In the genomic region with DNA sequence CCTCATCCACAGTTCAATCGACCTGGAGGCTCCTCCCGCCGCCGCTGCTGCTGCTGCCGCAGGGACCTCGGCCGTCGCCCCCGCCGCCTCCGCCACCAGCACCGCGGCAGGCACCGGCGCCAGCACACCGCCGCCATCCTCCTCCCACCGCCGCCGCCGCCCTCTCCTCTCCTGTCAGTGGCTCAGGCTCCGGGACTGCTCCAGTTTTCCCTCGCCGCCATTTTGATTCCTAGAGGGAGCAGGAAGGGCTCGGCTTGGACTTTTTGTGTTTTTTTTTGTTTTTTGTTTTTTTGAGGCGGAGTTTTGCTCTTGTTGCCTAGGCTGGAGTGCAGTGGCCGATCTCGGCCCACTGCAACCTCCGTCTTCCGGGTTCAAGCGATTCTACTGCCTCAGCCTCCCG, we compare ENCODE assay signal across 8 cellular contexts. TPM values are rescaled to one million over a fixed set of nuclear protein-coding genes. Genes with fewer than 3 reads are reported as not detected.
DNase-seq lines count a peak whose midpoint lies in the region; ATAC-seq lines count a peak whose summit lies in the region.

No MANE protein-coding gene starts in this region.

- peak overlapping the region; percentile 67 for H3K27ac Mint-ChIP-seq in activated CD8-positive, alpha-beta T cell treated with anti-CD3 and anti-CD28 coated beads, Interleukin-2, amount 10 ng/mL, durations not matched to agents 7 days and 5 days
- H3K27ac Mint-ChIP-seq in immature natural killer cell: peak overlapping the region in 3 of 6 donors; percentile 31 to 74 (median 64)
- H3K27ac Mint-ChIP-seq in stimulated activated memory B cell treated with anti-CD40 and anti-IgM and Interleukin-4, amounts not matched to agents 10 μg/mL and 1 μg/mL and 100 μg/mL, for 72 hours: peak overlapping the region; percentile 57

- no peaks in the 10 kb centered on the region for H3K9me3 Mint-ChIP-seq in activated CD8-positive, alpha-beta T cell treated with anti-CD3 and anti-CD28 coated beads, Interleukin-2, amount 10 ng/mL, durations not matched to agents 7 days and 5 days (ENCODE audit: insufficient read depth)
- H3K9me3 Mint-ChIP-seq in immature natural killer cell: peaks cover 0 to 3% (median 0%) of the 10 kb centered on the region in 6 donors
- H3K9me3 Mint-ChIP-seq in stimulated activated memory B cell treated with anti-CD40 and anti-IgM and Interleukin-4, amounts not matched to agents 10 μg/mL and 1 μg/mL and 100 μg/mL, for 72 hours: no peaks in the 10 kb centered on the region

- H3K4me3 Mint-ChIP-seq in activated CD8-positive, alpha-beta T cell treated with anti-CD3 and anti-CD28 coated beads, Interleukin-2, amount 10 ng/mL, durations not matched to agents 7 days and 5 days: peak overlapping the region; percentile 63
- H3K4me3 Mint-ChIP-seq in immature natural killer cell: peak overlapping the region; percentile 45 to 81 (median 64)
- peak overlapping the region; percentile 73 for H3K4me3 Mint-ChIP-seq in stimulated activated memory B cell treated with anti-CD40 and anti-IgM and Interleukin-4, amounts not matched to agents 10 μg/mL and 1 μg/mL and 100 μg/mL, for 72 hours

- peaks cover 7% of the 10 kb centered on the region for H3K36me3 Mint-ChIP-seq in activated CD8-positive, alpha-beta T cell treated with anti-CD3 and anti-CD28 coated beads, Interleukin-2, amount 10 ng/mL, durations not matched to agents 7 days and 5 days (ENCODE audit: low read depth)
- peaks cover 5% of the 10 kb centered on the region in 3 donors for H3K36me3 Mint-ChIP-seq in immature natural killer cell
- H3K36me3 Mint-ChIP-seq in stimulated activated memory B cell treated with anti-CD40 and anti-IgM and Interleukin-4, amounts not matched to agents 10 μg/mL and 1 μg/mL and 100 μg/mL, for 72 hours: no peaks in the 10 kb centered on the region

- DNase-seq in NCI-H187 (lab: John Stamatoyannopoulos, UW) (peak; percentile 7 to 36), NCI-H187 treated with DMSO at 0.1 percent for 48 hours (lab: John Stamatoyannopoulos, UW) (no peak), immature natural killer cell (peak in 2 of 3 donors; percentile 17 to 18), hippocampal formation (lab: John Stamatoyannopoulos, UW) (no peak), putamen (ENCODE audit: low spot score) (no peak)
- no peak for DNase-seq in activated CD8-positive, alpha-beta T cell treated with anti-CD3 and anti-CD28 coated beads, Interleukin-2, amount 10 ng/mL, durations not matched to agents 7 days and 5 days

- no peak for ATAC-seq in activated CD8-positive, alpha-beta T cell treated with anti-CD3 and anti-CD28 coated beads, Interleukin-2, amount 10 ng/mL, durations not matched to agents 7 days and 5 days
- ATAC-seq in stimulated activated memory B cell treated with anti-CD40 and anti-IgM and Interleukin-4, amounts not matched to agents 10 μg/mL and 1 μg/mL and 100 μg/mL, for 72 hours: no peak
- ATAC-seq in HG03139 (IDR thresholded peaks at IDR 0.05; ENCODE audit: unreplicated experiment): no peak

- POLR2A ChIA-PET in activated CD8-positive, alpha-beta T cell treated with anti-CD3 and anti-CD28 coated beads, Interleukin-2, amount 10 ng/mL, durations not matched to agents 7 days and 5 days (lab: Charles Lee): no interaction called here

- CTCF ChIA-PET in activated CD8-positive, alpha-beta T cell treated with anti-CD3 and anti-CD28 coated beads, Interleukin-2, amount 10 ng/mL, durations not matched to agents 7 days and 5 days (lab: Charles Lee): no interaction called here

- peaks cover 29% of the 10 kb centered on the region for H3K4me1 Mint-ChIP-seq in activated CD8-positive, alpha-beta T cell treated with anti-CD3 and anti-CD28 coated beads, Interleukin-2, amount 10 ng/mL, durations not matched to agents 7 days and 5 days (ENCODE audit: low read depth)
- peaks cover 19 to 21% of the 10 kb centered on the region in 2 donors for H3K4me1 Mint-ChIP-seq in immature natural killer cell
- H3K4me1 Mint-ChIP-seq in stimulated activated memory B cell treated with anti-CD40 and anti-IgM and Interleukin-4, amounts not matched to agents 10 μg/mL and 1 μg/mL and 100 μg/mL, for 72 hours: peaks cover 14% of the 10 kb centered on the region

- H3K27me3 Mint-ChIP-seq in activated CD8-positive, alpha-beta T cell treated with anti-CD3 and anti-CD28 coated beads, Interleukin-2, amount 10 ng/mL, durations not matched to agents 7 days and 5 days (ENCODE audit: low read depth): no peaks in the 10 kb centered on the region
- H3K27me3 Mint-ChIP-seq in immature natural killer cell (ENCODE audit: low read depth in 3 of 3): peaks cover 4 to 6% (median 6%) of the 10 kb centered on the region in 3 donors
- H3K27me3 Mint-ChIP-seq in stimulated activated memory B cell treated with anti-CD40 and anti-IgM and Interleukin-4, amounts not matched to agents 10 μg/mL and 1 μg/mL and 100 μg/mL, for 72 hours: no peaks in the 10 kb centered on the region

RNA-seq across cellular contexts. Expression of a gene that starts 3.0 kb away (rescaled TPM):
- total RNA-seq in activated CD8-positive, alpha-beta T cell treated with anti-CD3 and anti-CD28 coated beads, Interleukin-2, amount 10 ng/mL, durations not matched to agents 7 days and 5 days: 10 to 100 TPM; 68.3 to 73.5 TPM
- polyA plus RNA-seq in immature natural killer cell: under 1 TPM; 0.13 to 0.58 (median 0.55) TPM

RNA-seq across cellular contexts. Expression of a gene that starts 58.4 kb away (rescaled TPM):
- 10 to 100 TPM; 72.4 to 73.8 TPM for total RNA-seq in activated CD8-positive, alpha-beta T cell treated with anti-CD3 and anti-CD28 coated beads, Interleukin-2, amount 10 ng/mL, durations not matched to agents 7 days and 5 days
- polyA plus RNA-seq in immature natural killer cell: 100 to 1,000 TPM in 1 of 3 donors, 10 to 100 TPM in 2; 35.4 to 103 (median 71.8) TPM

Comparison
In these comparisons a context has a peak if more than half of its experiments do, and no peak if none do; other contexts are left out.
1. DNase-seq: peak in NCI-H187 (2 of 2) and immature natural killer cell (2 of 3); none in NCI-H187 treated with DMSO at 0.1 percent for 48 hours (single experiment), activated CD8-positive, alpha-beta T cell treated with anti-CD3 and anti-CD28 coated beads, Interleukin-2, amount 10 ng/mL, durations not matched to agents 7 days and 5 days (single experiment), hippocampal formation (0 of 2) and putamen (single experiment).
2. Peak in every context shown above with its lines, with median percentiles within 50 percentile points of each other: H3K4me3 Mint-ChIP-seq.